In genomic region chrX:119942173-119942819, GRCh38 we compare ENCODE assay signal across 8 cellular contexts. TPM values are rescaled to one million over a fixed set of nuclear protein-coding genes. Genes with fewer than 3 reads are reported as not detected.
DNase-seq lines count a peak whose midpoint lies in the region; ATAC-seq, FAIRE-seq and TF ChIP-seq lines count a peak whose summit lies in the region.

No MANE protein-coding gene starts in this region.

- peak overlapping the region; percentile 90 for H3K4me3 ChIP-seq in adipocyte (ENCODE audit: low read length)
- H3K4me3 ChIP-seq in HepG2 (replicated peaks in 1 of 3; ENCODE audit: insufficient read depth in 1 of 3, low read depth in 2 of 3, low read length in 3 of 3), result peak overlapping the region; percentile 67 to 85 (median 76)
- peak overlapping the region; percentile 85 for H3K4me3 ChIP-seq in thoracic aorta

- TF ChIP-seq CTCF in HepG2 (CRISPR knock-in tag; IDR thresholded peaks at IDR 0.05) (no peak), thoracic aorta (IDR thresholded peaks at IDR 0.05) (no peak)

- FAIRE-seq in HepG2 (lab: Jason Lieb, UNC), result peak; percentile 39

- H3K27me3 ChIP-seq in adipocyte (replicated peaks; ENCODE audit: control insufficient read depth, insufficient read depth, low read length) (no peaks in the 10 kb centered on the region), HepG2 (ENCODE audit: control insufficient read depth in 1 of 2, insufficient read depth in 2 of 2, low read length in 2 of 2) (no peaks in the 10 kb centered on the region), thoracic aorta (replicated peaks; ENCODE audit: insufficient read depth) (no peaks in the 10 kb centered on the region)

- TF ChIP-seq RAD21 in HepG2 (CRISPR knock-in tag; IDR thresholded peaks at IDR 0.05), result no peak

- H3K36me3 ChIP-seq in adipocyte (ENCODE audit: control insufficient read depth, insufficient read depth, low read length, severe bottlenecking) (no peaks in the 10 kb centered on the region), HepG2 (replicated peaks in 1 of 2; ENCODE audit: control insufficient read depth in 1 of 2, insufficient read depth in 2 of 2, low read length in 2 of 2) (no peaks in the 10 kb centered on the region), thoracic aorta (no peaks in the 10 kb centered on the region)

- intact Hi-C loops in HepG2 (cut with micrococcal nuclease; ENCODE audit: unreplicated experiment), result no loop called here

- H3K9me3 ChIP-seq in adipocyte (ENCODE audit: control insufficient read depth, low read length), result no peaks in the 10 kb centered on the region
- H3K9me3 ChIP-seq in HepG2 (ENCODE audit: low read length), result no peaks in the 10 kb centered on the region
- H3K9me3 ChIP-seq in thoracic aorta, result no peaks in the 10 kb centered on the region

- TF ChIP-seq EP300 in HepG2 (IDR thresholded peaks at IDR 0.05; ENCODE audit: low read depth in 2 of 2, low read length in 2 of 2) (no peak), HepG2 (CRISPR knock-in tag; IDR thresholded peaks at IDR 0.05; ENCODE audit: borderline replicate concordance) (no peak)

- no peak for ATAC-seq in HepG2
- no peak for ATAC-seq in thoracic aorta (ENCODE audit: insufficient number of reproducible peaks, low FRiP score, low read depth)

- H4K20me1 ChIP-seq in HepG2 (ENCODE audit: insufficient read depth, low read length), result no peaks in the 10 kb centered on the region

- POLR2A ChIA-PET in activated CD4-positive, alpha-beta T cell treated with anti-CD3 and anti-CD28 coated beads, Interleukin-2, amount 10 ng/mL, durations not matched to agents 7 days and 5 days (lab: Charles Lee), result no interaction called here
- POLR2A ChIA-PET in HepG2 (lab: Yijun Ruan, JAX), result interaction anchor here (1.1 to 2.7 kb wide), 4 partner anchors 7 to 185 kb away, joined by 3 to 10 read pairs (median 4); partner anchors contain the start of gene RPL39

- BruUV-seq in HepG2 (replicated peaks; lab: Mats Ljungman, UMichigan), result TSS peak; percentile 73

- peaks cover 2% of the 10 kb centered on the region for H3K27me3 Mint-ChIP-seq in activated CD4-positive, alpha-beta T cell treated with anti-CD3 and anti-CD28 coated beads, Interleukin-2, amount 10 ng/mL, durations not matched to agents 7 days and 5 days

- peak overlapping the region; percentile 88 for H3K9ac ChIP-seq in adipocyte (ENCODE audit: low read length)
- H3K9ac ChIP-seq in HepG2 (ENCODE audit: insufficient read depth, low read depth, low read length), result peak overlapping the region; percentile 82

- no peak for DNase-seq in activated CD4-positive, alpha-beta T cell treated with anti-CD3 and anti-CD28 coated beads, Interleukin-2, amount 10 ng/mL, durations not matched to agents 7 days and 5 days
- DNase-seq in activated CD4-positive, alpha-beta T cell treated with anti-CD3 and anti-CD28 coated beads for 4 hours, result no peak
- DNase-seq in adipocyte (ENCODE audit: low read depth), result peak; percentile 3
- no peak for DNase-seq in HepG2 (ENCODE audit: low spot score)
- no peak for DNase-seq in thoracic aorta (ENCODE audit: low spot score)
- DNase-seq in KG1 (lab: John Stamatoyannopoulos, UW), result no peak
- no peak for DNase-seq in stimulated activated naive CD4-positive, alpha-beta T cell treated with Interleukin-2 at 50 U/mL for 16 hours (lab: John Stamatoyannopoulos, UW)
- DNase-seq in NCI-H82 treated with DMSO at 0.1 percent for 48 hours (lab: John Stamatoyannopoulos, UW; ENCODE audit: unreplicated experiment), result no peak

- no peaks in the 10 kb centered on the region for H3K9me3 Mint-ChIP-seq in activated CD4-positive, alpha-beta T cell treated with anti-CD3 and anti-CD28 coated beads, Interleukin-2, amount 10 ng/mL, durations not matched to agents 7 days and 5 days

- peaks cover 22% of the 10 kb centered on the region for H3K4me1 Mint-ChIP-seq in activated CD4-positive, alpha-beta T cell treated with anti-CD3 and anti-CD28 coated beads, Interleukin-2, amount 10 ng/mL, durations not matched to agents 7 days and 5 days

- CTCF ChIA-PET in activated CD4-positive, alpha-beta T cell treated with anti-CD3 and anti-CD28 coated beads, Interleukin-2, amount 10 ng/mL, durations not matched to agents 7 days and 5 days (lab: Charles Lee), result interaction anchor here (1.5 kb wide), 1 partner anchor 15 kb away, joined by 3 read pairs; no protein-coding TSS in a partner anchor
- CTCF ChIA-PET in HepG2 (lab: Yijun Ruan, JAX; ENCODE audit: low intra/inter-chr PET ratio, low total read pairs), result no interaction called here

- no peak for TF ChIP-seq POLR2A in HepG2 (IDR thresholded peaks at IDR 0.05; ENCODE audit: insufficient read depth in 1 of 2, low read depth in 2 of 2, low read length in 2 of 2)

- peak overlapping the region; percentile 94 for H3K27ac Mint-ChIP-seq in activated CD4-positive, alpha-beta T cell treated with anti-CD3 and anti-CD28 coated beads, Interleukin-2, amount 10 ng/mL, durations not matched to agents 7 days and 5 days

- WGBS in HepG2 (ENCODE audit: low lambda C conversion rate), result 5% methylated on average over 11 of the region's 13 CpGs

- H2AFZ ChIP-seq in HepG2 (ENCODE audit: low read length), result no peak overlapping the region

- H3K79me2 ChIP-seq in HepG2 (ENCODE audit: insufficient read depth, low read length), result peaks cover 8% of the 10 kb centered on the region

- H3K36me3 Mint-ChIP-seq in activated CD4-positive, alpha-beta T cell treated with anti-CD3 and anti-CD28 coated beads, Interleukin-2, amount 10 ng/mL, durations not matched to agents 7 days and 5 days (ENCODE audit: low read depth), result peaks cover 2% of the 10 kb centered on the region

- H3K4me3 Mint-ChIP-seq in activated CD4-positive, alpha-beta T cell treated with anti-CD3 and anti-CD28 coated beads, Interleukin-2, amount 10 ng/mL, durations not matched to agents 7 days and 5 days, result peak overlapping the region; percentile 92

- H3K4me2 ChIP-seq in HepG2 (ENCODE audit: low read depth, low read length), result peak overlapping the region; percentile 76

- H3K4me1 ChIP-seq in adipocyte (ENCODE audit: control insufficient read depth, insufficient read depth, low read length) (peaks cover 5% of the 10 kb centered on the region), HepG2 (ENCODE audit: insufficient read depth, low read length) (peaks cover 12% of the 10 kb centered on the region), thoracic aorta (ENCODE audit: control insufficient read depth in 1 of 2, low read depth in 2 of 2) (peaks cover 3 to 13% of the 10 kb centered on the region in 2 donors)

- in situ Hi-C loops in HepG2 (cut with HindIII; ENCODE audit: extremely low pct_ligation_motif_present, low pct_unique_long_range_greater_than_20kb), result no loop called here

- peak overlapping the region; percentile 89 for H3K27ac ChIP-seq in HepG2 (ENCODE audit: extremely low read length, insufficient read depth, low read length)
- H3K27ac ChIP-seq in thoracic aorta, result peak overlapping the region; percentile 81 to 84

RNA-seq across cellular contexts. Expression of gene NKAP, which starts 1.3 kb away (rescaled TPM):
- 1 to 10 TPM; 7.3 to 8.4 TPM for total RNA-seq in activated CD4-positive, alpha-beta T cell treated with anti-CD3 and anti-CD28 coated beads, Interleukin-2, amount 10 ng/mL, durations not matched to agents 7 days and 5 days
- total RNA-seq in HepG2 (2016; rRNA removed; fragmentation: Illumina TruSeq; extraction: Trizol), result 6.1 and 9.0 TPM in 2 replicates
- 1.5 and 1.8 TPM in 2 replicates for total RNA-seq in HepG2 (2016; cell fraction: cytosol; rRNA removed; fragmentation: Illumina TruSeq; extraction: Trizol; ENCODE audit: low read depth)
- 5.6 and 9.1 TPM in 2 replicates for total RNA-seq in HepG2 (2016; cell fraction: insoluble cytoplasmic fraction; rRNA removed; fragmentation: Illumina TruSeq; extraction: Trizol)
- total RNA-seq in HepG2 (2016; cell fraction: membrane; rRNA removed; fragmentation: Illumina TruSeq; extraction: Trizol), result 2.6 and 3.0 TPM in 2 replicates
- total RNA-seq in HepG2 (2016; cell fraction: nucleus; rRNA removed; fragmentation: Illumina TruSeq; extraction: Trizol), result 3.7 and 4.7 TPM in 2 replicates
- 3.3 and 3.6 TPM in 2 replicates for polyA plus RNA-seq in HepG2 (2011; rRNA removed)
- polyA plus RNA-seq in HepG2 (2011; cell fraction: cytosol; rRNA removed), result 2.7 and 2.8 TPM in 2 replicates
- polyA plus RNA-seq in HepG2 (2011; cell fraction: nucleus; rRNA removed), result 2.1 and 2.7 TPM in 2 replicates
- polyA plus RNA-seq in HepG2 (2012), result 7.0 and 9.9 TPM in 2 replicates
- polyA plus RNA-seq in HepG2 (2016; cell fraction: cytosol; fragmentation: Illumina TruSeq; extraction: Trizol; ENCODE audit: low read depth), result 1.8 and 2.1 TPM in 2 replicates
- polyA plus RNA-seq in HepG2 (2016; cell fraction: insoluble cytoplasmic fraction; fragmentation: Illumina TruSeq; extraction: Trizol; ENCODE audit: low read depth), result 15.5 and 16.8 TPM in 2 replicates
- 3.2 and 3.9 TPM in 2 replicates for polyA plus RNA-seq in HepG2 (2016; cell fraction: membrane; fragmentation: Illumina TruSeq; extraction: Trizol; ENCODE audit: low read depth)
- 7.9 and 8.6 TPM in 2 replicates for polyA plus RNA-seq in HepG2 (2016; cell fraction: nucleus; fragmentation: Illumina TruSeq; extraction: Trizol; ENCODE audit: insufficient read depth, low read depth)
- polyA minus RNA-seq in HepG2 (2011; rRNA and poly(A)+ RNA removed; ENCODE audit: low replicate concordance), result 1.6 and 2.6 TPM in 2 replicates
- polyA minus RNA-seq in HepG2 (2011; cell fraction: cytosol; rRNA and poly(A)+ RNA removed), result 2.5 and 2.9 TPM in 2 replicates
- 3.2 and 5.0 TPM in 2 replicates for polyA minus RNA-seq in HepG2 (2011; cell fraction: nucleus; rRNA and poly(A)+ RNA removed)
- 10 to 100 TPM in 1 of 2 donors, 1 to 10 TPM in 1; 5.8 to 13.0 TPM for total RNA-seq in thoracic aorta

RNA-seq across cellular contexts. Expression of gene AKAP14, which starts 46.6 kb away (rescaled TPM):
- not detected for total RNA-seq in activated CD4-positive, alpha-beta T cell treated with anti-CD3 and anti-CD28 coated beads, Interleukin-2, amount 10 ng/mL, durations not matched to agents 7 days and 5 days
- total RNA-seq in HepG2 (2016; rRNA removed; fragmentation: Illumina TruSeq; extraction: Trizol) (1.7 and 1.9 TPM in 2 replicates), thoracic aorta (not detected)
- total RNA-seq in HepG2 (2016; cell fraction: cytosol; rRNA removed; fragmentation: Illumina TruSeq; extraction: Trizol; ENCODE audit: low read depth), result 1.7 TPM in 1 of 2 replicates, not detected in the other
- total RNA-seq in HepG2 (2016; cell fraction: insoluble cytoplasmic fraction; rRNA removed; fragmentation: Illumina TruSeq; extraction: Trizol), result 1.0 and 2.2 TPM in 2 replicates
- total RNA-seq in HepG2 (2016; cell fraction: membrane; rRNA removed; fragmentation: Illumina TruSeq; extraction: Trizol), result 1.9 and 2.7 TPM in 2 replicates
- 1.8 and 1.9 TPM in 2 replicates for total RNA-seq in HepG2 (2016; cell fraction: nucleus; rRNA removed; fragmentation: Illumina TruSeq; extraction: Trizol)
- 0.20 TPM in 1 of 2 replicates, not detected in the other for polyA plus RNA-seq in HepG2 (2011; rRNA removed)
- 0.05 TPM in 1 of 2 replicates, not detected in the other for polyA plus RNA-seq in HepG2 (2011; cell fraction: cytosol; rRNA removed)
- polyA plus RNA-seq in HepG2 (2011; cell fraction: nucleus; rRNA removed), result not detected in 2 replicates
- polyA plus RNA-seq in HepG2 (2012), result 0.36 and 0.52 TPM in 2 replicates
- polyA plus RNA-seq in HepG2 (2016; cell fraction: cytosol; fragmentation: Illumina TruSeq; extraction: Trizol; ENCODE audit: low read depth), result 0.54 and 0.57 TPM in 2 replicates
- 1.8 and 1.9 TPM in 2 replicates for polyA plus RNA-seq in HepG2 (2016; cell fraction: insoluble cytoplasmic fraction; fragmentation: Illumina TruSeq; extraction: Trizol; ENCODE audit: low read depth)
- 0.73 and 1.3 TPM in 2 replicates for polyA plus RNA-seq in HepG2 (2016; cell fraction: membrane; fragmentation: Illumina TruSeq; extraction: Trizol; ENCODE audit: low read depth)
- 1.0 and 2.4 TPM in 2 replicates for polyA plus RNA-seq in HepG2 (2016; cell fraction: nucleus; fragmentation: Illumina TruSeq; extraction: Trizol; ENCODE audit: insufficient read depth, low read depth)
- not detected in 2 replicates for polyA minus RNA-seq in HepG2 (2011; rRNA and poly(A)+ RNA removed; ENCODE audit: low replicate concordance)
- polyA minus RNA-seq in HepG2 (2011; cell fraction: cytosol; rRNA and poly(A)+ RNA removed), result not detected in 2 replicates
- polyA minus RNA-seq in HepG2 (2011; cell fraction: nucleus; rRNA and poly(A)+ RNA removed), result not detected in 2 replicates
